ENCODE assay signal across 28 cellular contexts in genomic region chr16:70484867-70485266, GRCh38.
"Had no signal": no experiment of that assay in that cellular context is flagged by ENCODE, and none has a peak within 500 bp of the region (broad histone marks: within the 10 kb centered on the region; RNA-seq: fewer than 3 reads in every experiment).

No MANE protein-coding gene starts in this region.

- H3K4me3 Mint-ChIP-seq: dendritic cell treated with granulocyte-macrophage colony-stimulating factor and Interleukin-4, amounts not matched to agents 40 ng/mL and 50 ng/mL, for 4 days; effector memory CD8-positive, alpha-beta T cell; endodermal cell; mesothelial cell of epicardium; naive B cell had no signal

- H3K9me3 Mint-ChIP-seq: dendritic cell treated with granulocyte-macrophage colony-stimulating factor and Interleukin-4, amounts not matched to agents 40 ng/mL and 50 ng/mL, for 4 days; effector memory CD8-positive, alpha-beta T cell; endodermal cell; mesothelial cell of epicardium; naive B cell had no signal

- H3K27me3 Mint-ChIP-seq: dendritic cell treated with granulocyte-macrophage colony-stimulating factor and Interleukin-4, amounts not matched to agents 40 ng/mL and 50 ng/mL, for 4 days; effector memory CD8-positive, alpha-beta T cell; naive B cell had no signal

- H3K27ac ChIP-seq: colonic mucosa, epithelial cell of prostate, esophagus squamous epithelium, gastrocnemius medialis, heart right ventricle, left lung, lower lobe of right lung had no signal

- H3K4me1 ChIP-seq: colonic mucosa, esophagus squamous epithelium, left lung had no signal

- H3K4me1 Mint-ChIP-seq: endodermal cell, mesothelial cell of epicardium had no signal

- H3K27me3 ChIP-seq: colonic mucosa, esophagus squamous epithelium, gastrocnemius medialis, heart right ventricle, left lung had no signal

- ATAC-seq: effector memory CD8-positive, alpha-beta T cell; esophagus mucosa; gastrocnemius medialis; heart right ventricle; left cardiac atrium; left lung; left ventricle myocardium superior; lower lobe of right lung; mucosa of descending colon had no signal

- H3K27ac Mint-ChIP-seq: dendritic cell treated with granulocyte-macrophage colony-stimulating factor and Interleukin-4, amounts not matched to agents 40 ng/mL and 50 ng/mL, for 4 days; effector memory CD8-positive, alpha-beta T cell; endodermal cell; mesothelial cell of epicardium; naive B cell had no signal

- H3K4me3 ChIP-seq: colonic mucosa, esophagus squamous epithelium, gastrocnemius medialis, heart right ventricle, left lung, lower lobe of right lung, mucosa of descending colon had no signal

- H3K9me3 ChIP-seq: colonic mucosa, esophagus squamous epithelium, gastrocnemius medialis, heart right ventricle, left lung, lower lobe of right lung, mucosa of descending colon had no signal

- DNase-seq: colonic mucosa; cortex of kidney; effector CD8-positive, alpha-beta T cell; effector memory CD8-positive, alpha-beta T cell; endodermal cell; erythroblast; esophagus squamous epithelium; foreskin fibroblast; foreskin melanocyte; gastrocnemius medialis; glutamatergic neuron; head of caudate nucleus; heart right ventricle; hippocampal formation; left cardiac atrium; left lung; left ventricle myocardium superior; lower lobe of right lung; mesenchymal stem cell; mucosa of descending colon; naive B cell had no signal

- FAIRE-seq: endometrium, islet of Langerhans, keratinocyte had no signal
